ENCODE assay signal across 14 cellular contexts in the genomic region with DNA sequence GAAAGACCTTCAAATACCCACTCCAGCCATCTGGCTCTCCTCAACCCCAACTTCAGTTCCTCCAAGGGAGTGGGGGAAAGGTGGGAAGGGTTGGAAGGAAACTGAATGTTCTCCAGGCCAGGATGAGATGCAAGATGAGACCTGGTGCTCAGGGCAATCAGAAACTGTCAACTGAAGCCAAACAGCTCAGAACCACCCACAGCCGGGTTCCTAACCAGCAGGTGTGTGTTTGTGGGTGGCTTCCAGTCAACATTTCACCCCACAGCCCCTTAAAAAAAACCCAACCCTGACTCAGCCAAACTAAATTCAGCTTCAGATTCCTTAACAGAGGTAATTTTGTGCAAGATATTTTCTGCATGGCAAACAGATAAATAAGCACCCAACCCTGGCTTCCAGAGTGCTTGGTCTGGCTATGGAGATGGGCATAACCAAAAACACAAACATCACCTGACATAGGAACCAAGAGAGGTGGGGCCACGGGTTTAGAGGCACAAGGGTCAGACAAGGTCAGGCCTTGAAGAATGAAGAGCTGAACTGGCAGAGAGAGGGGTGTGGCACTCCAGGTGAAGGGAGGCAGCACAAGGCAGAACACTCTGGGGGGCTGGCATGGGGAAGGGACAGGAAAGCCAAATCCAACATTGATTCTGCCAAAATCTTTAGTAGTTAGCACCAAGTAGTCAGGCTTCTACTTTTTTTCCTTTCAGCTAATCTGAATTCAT. TPM values are rescaled to one million over a fixed set of nuclear protein-coding genes. Genes with fewer than 3 reads are reported as not detected.
A peak's percentile ranks its signal among the peaks of the same experiment; 100 is the strongest.
DNase-seq lines count a peak whose midpoint lies in the region; ATAC-seq and TF ChIP-seq lines count a peak whose summit lies in the region.
"Had no signal": no experiment of that assay in that cellular context is flagged by ENCODE, and none has a peak within 500 bp of the region (broad histone marks: within the 10 kb centered on the region; RNA-seq: fewer than 3 reads in every experiment).

No MANE protein-coding gene starts in this region.

- peaks cover 13% of the 10 kb centered on the region for H3K9me3 Mint-ChIP-seq in activated naive CD8-positive, alpha-beta T cell treated with anti-CD3 and anti-CD28 coated beads, Interleukin-2, amount 10 ng/mL, durations not matched to agents 7 days and 5 days
- H3K9me3 Mint-ChIP-seq in activated naive CD8-positive, alpha-beta T cell treated with anti-CD3 and anti-CD28 coated beads for 36 hours: peaks cover 6% of the 10 kb centered on the region
- H3K9me3 Mint-ChIP-seq in effector memory CD8-positive, alpha-beta T cell: no peaks in the 10 kb centered on the region
- H3K9me3 Mint-ChIP-seq in stimulated activated naive B cell treated with anti-CD40 and anti-IgM and Interleukin-4, amounts not matched to agents 10 μg/mL and 1 μg/mL and 100 μg/mL, for 72 hours: peaks cover 0 to 2% of the 10 kb centered on the region in 2 donors

- H3K27ac Mint-ChIP-seq in activated naive CD8-positive, alpha-beta T cell treated with anti-CD3 and anti-CD28 coated beads, Interleukin-2, amount 10 ng/mL, durations not matched to agents 7 days and 5 days: peak overlapping the region; percentile 65
- H3K27ac Mint-ChIP-seq in activated naive CD8-positive, alpha-beta T cell treated with anti-CD3 and anti-CD28 coated beads for 36 hours: no peak overlapping the region
- H3K27ac Mint-ChIP-seq in effector memory CD8-positive, alpha-beta T cell: peak overlapping the region; percentile 88 to 97
- H3K27ac Mint-ChIP-seq in stimulated activated naive B cell treated with anti-CD40 and anti-IgM and Interleukin-4, amounts not matched to agents 10 μg/mL and 1 μg/mL and 100 μg/mL, for 72 hours: peak overlapping the region; percentile 68

- H3K4me1 ChIP-seq in Loucy (ENCODE audit: insufficient read depth, low read length, poor library complexity, severe bottlenecking): peaks cover 42% of the 10 kb centered on the region

- no peak overlapping the region for H3K4me3 Mint-ChIP-seq in activated naive CD8-positive, alpha-beta T cell treated with anti-CD3 and anti-CD28 coated beads, Interleukin-2, amount 10 ng/mL, durations not matched to agents 7 days and 5 days
- no peak overlapping the region for H3K4me3 Mint-ChIP-seq in activated naive CD8-positive, alpha-beta T cell treated with anti-CD3 and anti-CD28 coated beads for 36 hours
- no peak overlapping the region for H3K4me3 Mint-ChIP-seq in effector memory CD8-positive, alpha-beta T cell
- H3K4me3 Mint-ChIP-seq in stimulated activated naive B cell treated with anti-CD40 and anti-IgM and Interleukin-4, amounts not matched to agents 10 μg/mL and 1 μg/mL and 100 μg/mL, for 72 hours: no peak overlapping the region

- peak overlapping the region; percentile 34 for H3K9ac ChIP-seq in Loucy (ENCODE audit: low read depth, low read length, poor library complexity, severe bottlenecking)

- peaks cover 7% of the 10 kb centered on the region; the same call in 1 of the 2 replicates for H3K9me3 ChIP-seq in Loucy (ENCODE audit: insufficient read depth, low read depth, low read length)

- no peak for DNase-seq in activated naive CD8-positive, alpha-beta T cell treated with anti-CD3 and anti-CD28 coated beads, Interleukin-2, amount 10 ng/mL, durations not matched to agents 7 days and 5 days
- no peak for DNase-seq in activated naive CD8-positive, alpha-beta T cell treated with anti-CD3 and anti-CD28 coated beads for 36 hours
- no peak for DNase-seq in effector memory CD8-positive, alpha-beta T cell
- DNase-seq in stimulated activated naive B cell treated with anti-CD40 and anti-IgM and Interleukin-4, amounts not matched to agents 10 μg/mL and 1 μg/mL and 100 μg/mL, for 72 hours: no peak
- no peak for DNase-seq in ureter (ENCODE audit: low spot score)
- no peak for DNase-seq in hippocampal formation (lab: John Stamatoyannopoulos, UW)
- no peak for DNase-seq in islet precursor cell
- DNase-seq: dermis blood vessel endothelial cell, KBM-7, NCI-H1417, small intestine, SW 1271, WERI-Rb-1 had no signal

- no peak for ATAC-seq in activated naive CD8-positive, alpha-beta T cell treated with anti-CD3 and anti-CD28 coated beads, Interleukin-2, amount 10 ng/mL, durations not matched to agents 7 days and 5 days (ENCODE audit: low read depth)
- ATAC-seq in effector memory CD8-positive, alpha-beta T cell (replicated peaks): no peak
- ATAC-seq in stimulated activated naive B cell treated with anti-CD40 and anti-IgM and Interleukin-4, amounts not matched to agents 10 μg/mL and 1 μg/mL and 100 μg/mL, for 72 hours (replicated peaks): no peak

- H3K36me3 ChIP-seq in Loucy (ENCODE audit: insufficient read depth, low read length): peaks cover 34% of the 10 kb centered on the region

- peaks cover 37% of the 10 kb centered on the region for H3K4me1 Mint-ChIP-seq in activated naive CD8-positive, alpha-beta T cell treated with anti-CD3 and anti-CD28 coated beads, Interleukin-2, amount 10 ng/mL, durations not matched to agents 7 days and 5 days
- peaks cover 29% of the 10 kb centered on the region for H3K4me1 Mint-ChIP-seq in activated naive CD8-positive, alpha-beta T cell treated with anti-CD3 and anti-CD28 coated beads for 36 hours
- H3K4me1 Mint-ChIP-seq in effector memory CD8-positive, alpha-beta T cell (ENCODE audit: low read depth in 2 of 2): peaks cover 19 to 29% of the 10 kb centered on the region in 2 donors
- H3K4me1 Mint-ChIP-seq in stimulated activated naive B cell treated with anti-CD40 and anti-IgM and Interleukin-4, amounts not matched to agents 10 μg/mL and 1 μg/mL and 100 μg/mL, for 72 hours: peaks cover 17 to 25% of the 10 kb centered on the region in 2 donors

- H3F3A ChIP-seq in Loucy (ENCODE audit: low read depth): peaks cover 22% of the 10 kb centered on the region

- peaks cover 54% of the 10 kb centered on the region for H3K36me3 Mint-ChIP-seq in activated naive CD8-positive, alpha-beta T cell treated with anti-CD3 and anti-CD28 coated beads, Interleukin-2, amount 10 ng/mL, durations not matched to agents 7 days and 5 days
- peaks cover 51% of the 10 kb centered on the region for H3K36me3 Mint-ChIP-seq in activated naive CD8-positive, alpha-beta T cell treated with anti-CD3 and anti-CD28 coated beads for 36 hours
- peaks cover 17% of the 10 kb centered on the region for H3K36me3 Mint-ChIP-seq in effector memory CD8-positive, alpha-beta T cell (ENCODE audit: insufficient read depth)
- H3K36me3 Mint-ChIP-seq in stimulated activated naive B cell treated with anti-CD40 and anti-IgM and Interleukin-4, amounts not matched to agents 10 μg/mL and 1 μg/mL and 100 μg/mL, for 72 hours: peaks cover 38 to 51% of the 10 kb centered on the region in 2 donors

- H3K27me3 ChIP-seq in Loucy (ENCODE audit: insufficient read depth, low read length, poor library complexity, severe bottlenecking): no peaks in the 10 kb centered on the region

- H3K27me3 Mint-ChIP-seq in activated naive CD8-positive, alpha-beta T cell treated with anti-CD3 and anti-CD28 coated beads, Interleukin-2, amount 10 ng/mL, durations not matched to agents 7 days and 5 days: no peaks in the 10 kb centered on the region
- no peaks in the 10 kb centered on the region for H3K27me3 Mint-ChIP-seq in activated naive CD8-positive, alpha-beta T cell treated with anti-CD3 and anti-CD28 coated beads for 36 hours
- no peaks in the 10 kb centered on the region for H3K27me3 Mint-ChIP-seq in effector memory CD8-positive, alpha-beta T cell
- no peaks in the 10 kb centered on the region for H3K27me3 Mint-ChIP-seq in stimulated activated naive B cell treated with anti-CD40 and anti-IgM and Interleukin-4, amounts not matched to agents 10 μg/mL and 1 μg/mL and 100 μg/mL, for 72 hours

- no peak overlapping the region for H2AFZ ChIP-seq in Loucy (ENCODE audit: low read length)

- peaks cover 4% of the 10 kb centered on the region; the same call in 1 of the 2 replicates for H3K79me2 ChIP-seq in Loucy (ENCODE audit: insufficient read depth, low read length)

- no peaks in the 10 kb centered on the region for H4K20me1 ChIP-seq in Loucy (ENCODE audit: insufficient read depth, low read length, poor library complexity, severe bottlenecking)

- H3K9me2 ChIP-seq in Loucy (replicated peaks; ENCODE audit: low read depth, low read length): no peaks in the 10 kb centered on the region; the same call in 1 of the 2 replicates

- TF ChIP-seq CTCF in Loucy (conservative IDR thresholded peaks at IDR 0.05; ENCODE audit: low read length): no peak

- H3K4me3 ChIP-seq in Loucy (ENCODE audit: low read length, poor library complexity, severe bottlenecking): no peak overlapping the region

- POLR2A ChIA-PET in activated naive CD8-positive, alpha-beta T cell treated with anti-CD3 and anti-CD28 coated beads, Interleukin-2, amount 10 ng/mL, durations not matched to agents 7 days and 5 days (lab: Charles Lee): interaction anchor here (1.3 to 2.0 kb wide), 2 partner anchors 68 to 104 kb away, joined by 3 to 4 read pairs; no protein-coding TSS in a partner anchor

- H3K4me2 ChIP-seq in Loucy (ENCODE audit: low read depth, low read length, poor library complexity, severe bottlenecking): peak overlapping the region; percentile 23

RNA-seq across cellular contexts. Expression of gene ZNF445, which starts 34.7 kb away (rescaled TPM):
- total RNA-seq in activated naive CD8-positive, alpha-beta T cell treated with anti-CD3 and anti-CD28 coated beads, Interleukin-2, amount 10 ng/mL, durations not matched to agents 7 days and 5 days: 10 to 100 TPM; 26.2 to 27.2 TPM
- total RNA-seq in activated naive CD8-positive, alpha-beta T cell treated with anti-CD3 and anti-CD28 coated beads for 36 hours: 10 to 100 TPM; 12.2 to 13.4 TPM
- 19.1 TPM for total RNA-seq in ureter
